In genomic region chr1:15799004-15799867, GRCh38 we compare ENCODE assay signal across 8 cellular contexts. TPM values are rescaled to one million over a fixed set of nuclear protein-coding genes. Genes with fewer than 3 reads are reported as not detected.
DNase-seq lines count a peak whose midpoint lies in the region; ATAC-seq lines count a peak whose summit lies in the region.

No MANE protein-coding gene starts in this region.

- peak overlapping the region; percentile 28 to 61 for H3K4me3 ChIP-seq in mucosa of rectum (ENCODE audit: low read length in 2 of 2)
- H3K4me3 ChIP-seq in CD8-positive, alpha-beta memory T cell (ENCODE audit: low read length): no peak overlapping the region

- CTCF ChIA-PET in CD8-positive, alpha-beta memory T cell (lab: Charles Lee): no interaction called here

- H3K36me3 Mint-ChIP-seq in CD8-positive, alpha-beta memory T cell: no peaks in the 10 kb centered on the region

- DNase-seq in AG20443 (ENCODE audit: low spot score): peak; percentile 95
- peak; percentile 98 for DNase-seq in LHCN-M2 (ENCODE audit: low read depth)
- DNase-seq in dermis microvascular lymphatic vessel endothelial cell (ENCODE audit: low read depth in 2 of 2): peak; percentile 60 to 88
- DNase-seq in CD8-positive, alpha-beta memory T cell: no peak
- no peak for DNase-seq in GDM1 (lab: John Stamatoyannopoulos, UW)
- no peak for DNase-seq in NCI-H1417 treated with DMSO at 0.1 percent for 48 hours (lab: John Stamatoyannopoulos, UW)

- peak overlapping the region; percentile 49 to 52 for H3K9ac ChIP-seq in mucosa of rectum (ENCODE audit: low read depth in 1 of 2, low read length in 2 of 2)

- no peaks in the 10 kb centered on the region for H3K9me3 Mint-ChIP-seq in CD8-positive, alpha-beta memory T cell

- H3K27ac ChIP-seq in mucosa of rectum (ENCODE audit: low read depth in 2 of 2, low read length in 2 of 2): peak overlapping the region; percentile 81 to 82
- H3K27ac ChIP-seq in CD8-positive, alpha-beta memory T cell (ENCODE audit: low read depth, low read length): no peak overlapping the region

- no peaks in the 10 kb centered on the region for H3K9me3 ChIP-seq in mucosa of rectum (ENCODE audit: control insufficient read depth in 2 of 2, low read length in 2 of 2)
- H3K9me3 ChIP-seq in CD8-positive, alpha-beta memory T cell (ENCODE audit: low read length): no peaks in the 10 kb centered on the region

- ATAC-seq in GM18867 (IDR thresholded peaks at IDR 0.05; ENCODE audit: unreplicated experiment): no peak

- no peaks in the 10 kb centered on the region for H3K36me3 ChIP-seq in mucosa of rectum (ENCODE audit: control insufficient read depth in 2 of 2, insufficient read depth in 2 of 2, low read length in 2 of 2)
- no peaks in the 10 kb centered on the region for H3K36me3 ChIP-seq in CD8-positive, alpha-beta memory T cell (ENCODE audit: insufficient read depth, low read length)

- H3K27me3 Mint-ChIP-seq in CD8-positive, alpha-beta memory T cell: peaks cover 8 to 15% of the 10 kb centered on the region in 2 donors

- no peak overlapping the region for H3K4me3 Mint-ChIP-seq in CD8-positive, alpha-beta memory T cell

- peaks cover 36 to 56% of the 10 kb centered on the region in 2 donors for H3K4me1 ChIP-seq in mucosa of rectum (ENCODE audit: control insufficient read depth in 2 of 2, insufficient read depth in 2 of 2, low read length in 2 of 2)
- H3K4me1 ChIP-seq in CD8-positive, alpha-beta memory T cell (ENCODE audit: insufficient read depth, low read length): no peaks in the 10 kb centered on the region

- POLR2A ChIA-PET in CD8-positive, alpha-beta memory T cell (lab: Charles Lee): no interaction called here

- H3K27me3 ChIP-seq in mucosa of rectum (ENCODE audit: control insufficient read depth in 2 of 2, insufficient read depth in 2 of 2, low read length in 2 of 2): no peaks in the 10 kb centered on the region
- H3K27me3 ChIP-seq in CD8-positive, alpha-beta memory T cell (ENCODE audit: insufficient read depth, low read length, poor library complexity, severe bottlenecking): no peaks in the 10 kb centered on the region

- H3K27ac Mint-ChIP-seq in CD8-positive, alpha-beta memory T cell: no peak overlapping the region

- peaks cover 0 to 3% (median 0%) of the 10 kb centered on the region in 3 donors for H3K4me1 Mint-ChIP-seq in CD8-positive, alpha-beta memory T cell

RNA-seq across cellular contexts. Expression of gene UQCRHL, which starts 8.2 kb away (rescaled TPM):
- total RNA-seq in LHCN-M2 (2014; rRNA removed) (1.3 and 1.4 TPM in 2 replicates), dermis microvascular lymphatic vessel endothelial cell (0.76 and 4.0 TPM in 2 replicates)
- 5.4 TPM for polyA plus RNA-seq in LHCN-M2 (2012)
- total RNA-seq in CD8-positive, alpha-beta memory T cell: 1 to 10 TPM; 1.7 to 2.0 TPM
- 0.95 TPM for polyA plus RNA-seq in CD8-positive, alpha-beta memory T cell

RNA-seq across cellular contexts. Expression of gene FBLIM1, which starts 40.6 kb away (rescaled TPM):
- total RNA-seq in LHCN-M2 (2014; rRNA removed) (10.3 and 10.4 TPM in 2 replicates), dermis microvascular lymphatic vessel endothelial cell (136 and 174 TPM in 2 replicates)
- 21.0 TPM for polyA plus RNA-seq in LHCN-M2 (2012)
- total RNA-seq in CD8-positive, alpha-beta memory T cell: not detected
- polyA plus RNA-seq in CD8-positive, alpha-beta memory T cell: not detected

RNA-seq across cellular contexts. Expression of gene SPEN, which starts 48.3 kb away (rescaled TPM):
- total RNA-seq in LHCN-M2 (2014; rRNA removed) (7.6 and 7.7 TPM in 2 replicates), dermis microvascular lymphatic vessel endothelial cell (10.8 and 12.5 TPM in 2 replicates)
- 10.8 TPM for polyA plus RNA-seq in LHCN-M2 (2012)
- total RNA-seq in CD8-positive, alpha-beta memory T cell: 10 to 100 TPM; 63.1 to 66.3 TPM
- polyA plus RNA-seq in CD8-positive, alpha-beta memory T cell: 35.6 TPM

RNA-seq across cellular contexts. Expression of gene TMEM82, which starts 56.9 kb away (rescaled TPM):
- total RNA-seq in LHCN-M2 (2014; rRNA removed) (0.11 TPM in 1 of 2 replicates, not detected in the other), dermis microvascular lymphatic vessel endothelial cell (0.13 TPM in 1 of 2 replicates, not detected in the other)
- not detected for polyA plus RNA-seq in LHCN-M2 (2012)
- total RNA-seq in CD8-positive, alpha-beta memory T cell: not detected
- not detected for polyA plus RNA-seq in CD8-positive, alpha-beta memory T cell

Comparison
In these comparisons a context has a peak if more than half of its experiments do, and no peak if none do; other contexts are left out.
1. DNase-seq: peak in AG20443 (single experiment), LHCN-M2 (single experiment) and dermis microvascular lymphatic vessel endothelial cell (2 of 2); none in CD8-positive, alpha-beta memory T cell (0 of 5), GDM1 (single experiment) and NCI-H1417 treated with DMSO at 0.1 percent for 48 hours (single experiment).
2. RNA of gene FBLIM1, which starts 40.6 kb away (total RNA-seq): 136 to 174 TPM in dermis microvascular lymphatic vessel endothelial cell; 10.3 to 10.4 TPM in LHCN-M2 and not detected in CD8-positive, alpha-beta memory T cell; every median in the first group is over 10 times any median in the second.